14 cellular contexts compared by ENCODE assay signal in genomic region chr16:79845006-79845733, GRCh38.
DNase-seq lines count a peak whose midpoint lies in the region; ATAC-seq lines count a peak whose summit lies in the region.
"Had no signal": no experiment of that assay in that cellular context is flagged by ENCODE, and none has a peak within 500 bp of the region (broad histone marks: within the 10 kb centered on the region; RNA-seq: fewer than 3 reads in every experiment).

No MANE protein-coding gene starts in this region.

- H3K27me3 Mint-ChIP-seq in activated CD4-positive, alpha-beta T cell treated with anti-CD3 and anti-CD28 coated beads for 36 hours: peaks cover 10% of the 10 kb centered on the region

- ATAC-seq in activated CD4-positive, alpha-beta T cell treated with anti-CD3 and anti-CD28 coated beads for 36 hours: peak; percentile 45
- ATAC-seq in GM21515 (IDR thresholded peaks at IDR 0.05; ENCODE audit: unreplicated experiment): peak; percentile 89
- ATAC-seq in HG03103 (IDR thresholded peaks at IDR 0.05; ENCODE audit: low read depth, unreplicated experiment): peak; percentile 92
- ATAC-seq in left lobe of liver: no peak
- ATAC-seq: activated CD8-positive, alpha-beta T cell treated with anti-CD3 and anti-CD28 coated beads for 36 hours had no signal

- POLR2A ChIA-PET in activated CD4-positive, alpha-beta T cell treated with anti-CD3 and anti-CD28 coated beads for 36 hours (lab: Charles Lee): no interaction called here

- H3K9me3 Mint-ChIP-seq in activated CD4-positive, alpha-beta T cell treated with anti-CD3 and anti-CD28 coated beads for 36 hours (ENCODE audit: low read depth): no peaks in the 10 kb centered on the region
- H3K9me3 Mint-ChIP-seq: activated CD8-positive, alpha-beta T cell treated with anti-CD3 and anti-CD28 coated beads for 36 hours; brain had no signal

- peak overlapping the region; percentile 74 for H3K27ac Mint-ChIP-seq in activated CD4-positive, alpha-beta T cell treated with anti-CD3 and anti-CD28 coated beads for 36 hours
- H3K27ac Mint-ChIP-seq: activated CD8-positive, alpha-beta T cell treated with anti-CD3 and anti-CD28 coated beads for 36 hours; brain had no signal

- H3K4me3 ChIP-seq in esophagus (ENCODE audit: low read depth in 1 of 2, low read length in 2 of 2) (no peak overlapping the region), SJCRH30 (no peak overlapping the region)

- peak; percentile 47 for DNase-seq in activated CD4-positive, alpha-beta T cell treated with anti-CD3 and anti-CD28 coated beads for 36 hours
- no peak for DNase-seq in activated CD4-positive, alpha-beta T cell treated with anti-CD3 and anti-CD28 coated beads, Interleukin-2, amount 50 U/mL, for 48 hours
- no peak for DNase-seq in SJCRH30
- DNase-seq in left lobe of liver (ENCODE audit: low spot score): no peak
- no peak for DNase-seq in activated CD8-positive, alpha-beta memory T cell treated with anti-CD3 and anti-CD28 coated beads, Interleukin-2, amount 50 U/mL, for 4 hours
- DNase-seq: activated CD8-positive, alpha-beta T cell treated with anti-CD3 and anti-CD28 coated beads for 36 hours; NCI-H1436; stimulated activated CD8-positive, alpha-beta memory T cell treated with anti-CD3 and anti-CD28 coated beads, Interleukin-4, amount 100 ng/mL, for 48 hours had no signal

- no peaks in the 10 kb centered on the region for H3K36me3 Mint-ChIP-seq in activated CD4-positive, alpha-beta T cell treated with anti-CD3 and anti-CD28 coated beads for 36 hours (ENCODE audit: low read depth)
- H3K36me3 Mint-ChIP-seq: brain had no signal

- H3K4me3 Mint-ChIP-seq in activated CD4-positive, alpha-beta T cell treated with anti-CD3 and anti-CD28 coated beads for 36 hours: no peak overlapping the region
- H3K4me3 Mint-ChIP-seq: activated CD8-positive, alpha-beta T cell treated with anti-CD3 and anti-CD28 coated beads for 36 hours; brain had no signal

- 70 to 81% methylated on average over 12 of the region's 12 CpGs for WGBS in esophagus, 2 donors

- CTCF ChIA-PET in activated CD4-positive, alpha-beta T cell treated with anti-CD3 and anti-CD28 coated beads for 36 hours (lab: Charles Lee): interaction anchor here (1.1 kb wide), 1 partner anchor 1753 kb away, joined by 3 read pairs; no protein-coding TSS in a partner anchor

- peak overlapping the region; percentile 48 to 53 for H3K27ac ChIP-seq in esophagus (ENCODE audit: low read depth in 2 of 2, low read length in 1 of 2)
- no peak overlapping the region for H3K27ac ChIP-seq in SJCRH30
- H3K27ac ChIP-seq: 22Rv1, HL-60 had no signal

- H3K36me3 ChIP-seq in esophagus (ENCODE audit: control insufficient read depth in 2 of 2, insufficient read depth in 2 of 2, low read length in 1 of 2) (no peaks in the 10 kb centered on the region), SJCRH30 (no peaks in the 10 kb centered on the region)

- H3K9me3 ChIP-seq in esophagus (ENCODE audit: control insufficient read depth in 2 of 2, insufficient read depth in 1 of 2, low read depth in 1 of 2, low read length in 1 of 2) (no peaks in the 10 kb centered on the region), SJCRH30 (replicated peaks) (no peaks in the 10 kb centered on the region)

- H3K4me1 Mint-ChIP-seq in activated CD4-positive, alpha-beta T cell treated with anti-CD3 and anti-CD28 coated beads for 36 hours: peaks cover 32% of the 10 kb centered on the region

- H3K27me3 ChIP-seq in esophagus (ENCODE audit: control insufficient read depth in 1 of 2, insufficient read depth in 2 of 2, low read length in 2 of 2) (no peaks in the 10 kb centered on the region), SJCRH30 (no peaks in the 10 kb centered on the region)

- peaks cover 0 to 29% of the 10 kb centered on the region in 2 donors for H3K4me1 ChIP-seq in esophagus (ENCODE audit: control insufficient read depth in 2 of 2, insufficient read depth in 2 of 2, low read length in 1 of 2)
- no peaks in the 10 kb centered on the region for H3K4me1 ChIP-seq in SJCRH30

- intact Hi-C loops in activated CD4-positive, alpha-beta T cell treated with anti-CD3 and anti-CD28 coated beads for 36 hours (cut with DNase I, micrococcal nuclease): loop anchor here (10.0 kb wide), 4 partner anchors 240 to 1070 kb away; partner anchors contain the start of genes CDYL2 (in 1 of the 2) and MAF (in 1 of the 2)
